ENCODE assay signal across 8 cellular contexts in genomic region chr1:223081181-223081994, GRCh38.
A peak's percentile ranks its signal among the peaks of the same experiment; 100 is the strongest.
DNase-seq lines count a peak whose midpoint lies in the region; ATAC-seq and TF ChIP-seq lines count a peak whose summit lies in the region.

No MANE protein-coding gene starts in this region.

- peak; percentile 97 for ATAC-seq in foreskin keratinocyte

- H3K9me3 ChIP-seq in ES-I3 (ENCODE audit: control insufficient read depth, insufficient read depth, low read length): no peaks in the 10 kb centered on the region
- H3K9me3 ChIP-seq in H9 (ENCODE audit: control insufficient read depth, low read depth, low read length): no peaks in the 10 kb centered on the region
- H3K9me3 ChIP-seq in neutrophil: no peaks in the 10 kb centered on the region

- H3K36me3 ChIP-seq in ES-I3 (ENCODE audit: insufficient read depth, low read length) (no peaks in the 10 kb centered on the region), neutrophil (no peaks in the 10 kb centered on the region)

- no peak overlapping the region for H4K5ac ChIP-seq in H9 (ENCODE audit: insufficient read length, low read depth, low read length)

- no peak overlapping the region for H3K18ac ChIP-seq in H9 (ENCODE audit: insufficient read length, low read depth, low read length)

- H3K27me3 ChIP-seq in H9 (ENCODE audit: insufficient read depth, low read length) (no peaks in the 10 kb centered on the region), foreskin keratinocyte (peaks cover 17% of the 10 kb centered on the region), neutrophil (peaks cover 13% of the 10 kb centered on the region)

- no peak overlapping the region for H3K4ac ChIP-seq in H9 (ENCODE audit: low read depth, low read length)

- no peak overlapping the region for H3K4me3 ChIP-seq in LNCaP clone FGC (ENCODE audit: low read depth, low read length)
- H3K4me3 ChIP-seq in neutrophil (ENCODE audit: low read depth in 1 of 2, low read length in 1 of 2): peak overlapping the region; percentile 40 to 44

- no peak overlapping the region for H3K56ac ChIP-seq in H9 (ENCODE audit: insufficient read length, low read depth, low read length)

- H2BK120ac ChIP-seq in H9 (ENCODE audit: low read depth, low read length, poor library complexity, severe bottlenecking): no peak overlapping the region

- H3T11ph ChIP-seq in H9 (ENCODE audit: low read length): no peak overlapping the region

- no peak overlapping the region for H2BK15ac ChIP-seq in H9 (ENCODE audit: low read depth, low read length)

- H2BK20ac ChIP-seq in H9 (ENCODE audit: low read depth, low read length, poor library complexity, severe bottlenecking): no peak overlapping the region

- H4K8ac ChIP-seq in H9 (replicated peaks; ENCODE audit: insufficient read length, low read depth, low read length): no peak overlapping the region

- no CpG with 5 or more reads among the region's 33 CpGs for WGBS in H9 (ENCODE audit: extremely low coverage, insufficient read length, low lambda C conversion rate)

- no peak overlapping the region for H2AFZ ChIP-seq in H9 (ENCODE audit: low read length)

- peaks cover 15% of the 10 kb centered on the region for H3K4me1 ChIP-seq in ES-I3 (ENCODE audit: insufficient read depth, low read length)
- no peaks in the 10 kb centered on the region for H3K4me1 ChIP-seq in H9 (ENCODE audit: insufficient read depth, low read length)
- H3K4me1 ChIP-seq in foreskin keratinocyte: no peaks in the 10 kb centered on the region
- H3K4me1 ChIP-seq in neutrophil (ENCODE audit: control insufficient read depth in 1 of 2, insufficient read depth in 1 of 2, low read depth in 1 of 2, low read length in 1 of 2): peaks cover 4 to 5% of the 10 kb centered on the region in 2 experiments

- H3K9ac ChIP-seq in ES-I3 (ENCODE audit: low read depth, low read length): peak overlapping the region; percentile 32; the same call in 1 of the 2 replicates
- no peak overlapping the region for H3K9ac ChIP-seq in H9 (ENCODE audit: extremely low read depth, insufficient read length, low read length)

- peaks cover 17 to 21% of the 10 kb centered on the region in 2 experiments for H3K4me1 Mint-ChIP-seq in H9

- TF ChIP-seq CTCF in H9 (conservative IDR thresholded peaks at IDR 0.05): peak; percentile 98
- peak; percentile 93 for TF ChIP-seq CTCF in LNCaP clone FGC (IDR thresholded peaks at IDR 0.05; ENCODE audit: control insufficient read depth, extremely low read depth, insufficient read depth)
- peak; percentile 99 for TF ChIP-seq CTCF in foreskin keratinocyte (conservative IDR thresholded peaks at IDR 0.05)
- TF ChIP-seq CTCF in neutrophil (IDR thresholded peaks at IDR 0.05): no peak

- H3K4me2 ChIP-seq in H9 (ENCODE audit: insufficient read depth, insufficient read length, low read length): no peak overlapping the region

- H3K23ac ChIP-seq in H9 (ENCODE audit: insufficient read length, low read depth, low read length): no peak overlapping the region

- no peak overlapping the region for H4K91ac ChIP-seq in H9 (ENCODE audit: insufficient read length, low read depth, low read length)

- H3K79me1 ChIP-seq in H9 (ENCODE audit: insufficient read depth, low read depth, low read length, poor library complexity, severe bottlenecking): no peaks in the 10 kb centered on the region

- H2BK12ac ChIP-seq in H9 (ENCODE audit: insufficient read length, low read depth, low read length): no peak overlapping the region

- H3K27ac Mint-ChIP-seq in H9: peak overlapping the region; percentile 53 to 89 (median 68); a peak in 3 of 7 replicates

- H3K79me2 ChIP-seq in H9 (ENCODE audit: insufficient read depth, low read length): no peaks in the 10 kb centered on the region

- H3K9me3 Mint-ChIP-seq in H9: no peaks in the 10 kb centered on the region

- H2BK5ac ChIP-seq in H9 (ENCODE audit: insufficient read length, low read length): no peak overlapping the region

- H3K27me3 Mint-ChIP-seq in H9 (ENCODE audit: low read depth): peaks cover 10% of the 10 kb centered on the region

- no peak overlapping the region for H3K4me3 Mint-ChIP-seq in H9

- no peak overlapping the region for H3K14ac ChIP-seq in H9 (ENCODE audit: insufficient read depth, low read length)

- DNase-seq in H9 (peak; percentile 96), LNCaP clone FGC (ENCODE audit: low read depth) (peak; percentile 95), SHP77 (lab: John Stamatoyannopoulos, UW) (peak; percentile 95 to 96), activated gamma-delta T cell (lab: John Stamatoyannopoulos, UW) (peak; percentile 27), foreskin keratinocyte (peak; percentile 86 to 94), stromal cell of bone marrow (ENCODE audit: low read depth) (peak; percentile 58)

- no peak overlapping the region for H2AK5ac ChIP-seq in H9 (ENCODE audit: insufficient read length, low read length)

- H3K23me2 ChIP-seq in H9 (ENCODE audit: insufficient read length, low read depth, low read length, poor library complexity, severe bottlenecking): no peaks in the 10 kb centered on the region

- no peaks in the 10 kb centered on the region for H4K20me1 ChIP-seq in H9 (ENCODE audit: control insufficient read depth, insufficient read depth, insufficient read length)

- H3K27ac ChIP-seq in H9 (ENCODE audit: insufficient read length, low read depth, low read length): no peak overlapping the region
- H3K27ac ChIP-seq in foreskin keratinocyte: no peak overlapping the region
- H3K27ac ChIP-seq in neutrophil: no peak overlapping the region

- no peaks in the 10 kb centered on the region for H3K36me3 Mint-ChIP-seq in H9 (ENCODE audit: insufficient read depth in 1 of 3, low read depth in 3 of 3)

Comparison
In these comparisons a context has a peak if more than half of its experiments do, and no peak if none do; other contexts are left out.
1. DNase-seq: peak in every context shown above with its lines; median percentile 96 in H9; 96 in SHP77; 95 in LNCaP clone FGC; 90 in foreskin keratinocyte; 58 in stromal cell of bone marrow; 27 in activated gamma-delta T cell.